8 cellular contexts compared by ENCODE assay signal in the genomic region with DNA sequence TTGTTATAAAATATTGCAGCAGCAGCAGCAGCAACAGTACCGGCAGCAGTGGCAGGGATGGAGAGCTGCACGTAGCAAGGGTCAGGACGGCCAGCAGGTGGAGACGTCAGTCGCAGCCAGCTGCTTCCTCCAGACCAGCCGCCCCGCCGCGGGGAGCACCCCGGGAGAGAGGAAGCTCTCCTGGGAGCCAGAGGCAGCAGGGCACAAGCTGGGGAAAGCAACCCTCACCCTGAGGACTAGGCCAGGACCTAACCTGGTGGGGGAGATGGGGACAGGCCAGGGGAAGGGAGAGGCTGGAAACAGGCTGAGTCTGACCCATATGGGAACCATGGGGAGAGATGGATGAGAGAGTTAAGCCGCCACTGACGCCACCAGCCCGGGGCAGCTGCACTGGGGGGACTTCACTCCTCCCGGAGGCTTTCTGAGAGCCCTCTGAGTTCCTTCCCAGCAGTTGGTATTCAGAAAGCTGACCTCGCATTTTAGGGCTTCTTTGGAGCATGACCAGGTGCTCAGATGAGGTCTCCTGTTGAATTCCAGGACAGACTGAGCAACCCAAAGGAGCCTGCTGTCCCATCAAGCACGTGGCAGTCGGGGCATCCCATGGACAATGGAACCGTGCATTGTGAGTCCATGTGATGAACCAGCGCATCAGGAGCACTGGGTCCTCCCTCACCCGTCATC. TPM values are rescaled to one million over a fixed set of nuclear protein-coding genes. Genes with fewer than 3 reads are reported as not detected.
A peak's percentile ranks its signal among the peaks of the same experiment; 100 is the strongest.
DNase-seq lines count a peak whose midpoint lies in the region; ATAC-seq and TF ChIP-seq lines count a peak whose summit lies in the region.

No MANE protein-coding gene starts in this region.

- no peaks in the 10 kb centered on the region for H3K79me2 ChIP-seq in KMS-11 (ENCODE audit: insufficient read depth, low read depth)
- H3K79me2 ChIP-seq in osteoblast (ENCODE audit: insufficient read depth, low read length): no peaks in the 10 kb centered on the region

- H3K9ac ChIP-seq in KMS-11: no peak overlapping the region

- no peaks in the 10 kb centered on the region for H3K36me3 Mint-ChIP-seq in activated T-helper 2 cell treated with anti-CD3 and anti-CD28 coated beads, Interferon-gamma antibody, Interleukin-2, Interleukin-4, amounts not matched to agents 10 μg/mL and 5 μg/mL and 100 μg/mL, durations not matched to agents 14 hours and 24 hours and 36 hours (ENCODE audit: low read depth)

- no peak for TF ChIP-seq POLR2A in suprapubic skin (IDR thresholded peaks at IDR 0.05)

- ATAC-seq in GM18498 (IDR thresholded peaks at IDR 0.05; ENCODE audit: unreplicated experiment) (peak; percentile 82), RWPE2 (ENCODE audit: low read depth) (peak; percentile 97)

- H3K4me3 Mint-ChIP-seq in activated T-helper 2 cell treated with anti-CD3 and anti-CD28 coated beads, Interferon-gamma antibody, Interleukin-2, Interleukin-4, amounts not matched to agents 10 μg/mL and 5 μg/mL and 100 μg/mL, durations not matched to agents 14 hours and 24 hours and 36 hours (ENCODE audit: low read depth): peak overlapping the region; percentile 19

- H3K4me3 ChIP-seq in KMS-11 (IDR thresholded peaks at IDR 0.05; ENCODE audit: insufficient read depth, low read depth, low read length) (no peak overlapping the region), RWPE2 (ENCODE audit: severe bottlenecking) (no peak overlapping the region), fibroblast of villous mesenchyme (ENCODE audit: low read depth, low read length) (no peak overlapping the region), osteoblast (ENCODE audit: insufficient read depth, low read length) (peak overlapping the region; percentile 20), suprapubic skin (no peak overlapping the region)

- no peak for TF ChIP-seq EP300 in suprapubic skin (IDR thresholded peaks at IDR 0.05)

- intact Hi-C loops in activated T-helper 2 cell treated with anti-CD3 and anti-CD28 coated beads, Interferon-gamma antibody, Interleukin-2, Interleukin-4, amounts not matched to agents 10 μg/mL and 5 μg/mL and 100 μg/mL, durations not matched to agents 14 hours and 24 hours and 36 hours (cut with micrococcal nuclease): loop anchor here (1.0 to 5.0 kb wide), 2 partner anchors 69 to 160 kb away; no protein-coding TSS in a partner anchor

- WGBS in suprapubic skin: 44% methylated on average over 10 of the region's 20 CpGs

- peaks cover 38% of the 10 kb centered on the region for H3K27me3 Mint-ChIP-seq in activated T-helper 2 cell treated with anti-CD3 and anti-CD28 coated beads, Interferon-gamma antibody, Interleukin-2, Interleukin-4, amounts not matched to agents 10 μg/mL and 5 μg/mL and 100 μg/mL, durations not matched to agents 14 hours and 24 hours and 36 hours (ENCODE audit: low read depth)

- no peak overlapping the region for H3K27ac ChIP-seq in 22Rv1
- no peak overlapping the region for H3K27ac ChIP-seq in KMS-11
- no peak overlapping the region for H3K27ac ChIP-seq in RWPE2 (ENCODE audit: poor library complexity, severe bottlenecking)
- no peak overlapping the region for H3K27ac ChIP-seq in osteoblast (ENCODE audit: low read depth, low read length)
- no peak overlapping the region for H3K27ac ChIP-seq in suprapubic skin

- peak; percentile 83 for DNase-seq in RWPE2 (ENCODE audit: low spot score)
- peak; percentile 47 for DNase-seq in activated T-helper 2 cell treated with anti-CD3 and anti-CD28 coated beads, Interferon-gamma antibody, Interleukin-2, Interleukin-4, amounts not matched to agents 10 μg/mL and 5 μg/mL and 100 μg/mL, durations not matched to agents 14 hours and 24 hours and 36 hours (ENCODE audit: low spot score)
- DNase-seq in fibroblast of villous mesenchyme (ENCODE audit: low read depth): peak; percentile 70
- DNase-seq in osteoblast (ENCODE audit: insufficient read length, low spot score, missing footprints): peak; percentile 96
- DNase-seq in suprapubic skin (ENCODE audit: low spot score in 2 of 2): peak in 1 of 2 donors; percentile 77

- H3K4me2 ChIP-seq in KMS-11 (peak overlapping the region; percentile 51), osteoblast (ENCODE audit: insufficient read depth, low read length) (peak overlapping the region; percentile 65)

- H3K9me3 Mint-ChIP-seq in activated T-helper 2 cell treated with anti-CD3 and anti-CD28 coated beads, Interferon-gamma antibody, Interleukin-2, Interleukin-4, amounts not matched to agents 10 μg/mL and 5 μg/mL and 100 μg/mL, durations not matched to agents 14 hours and 24 hours and 36 hours: no peaks in the 10 kb centered on the region

- H3K9me3 ChIP-seq in RWPE2 (ENCODE audit: severe bottlenecking): no peaks in the 10 kb centered on the region
- H3K9me3 ChIP-seq in osteoblast (ENCODE audit: low read depth, low read length): no peaks in the 10 kb centered on the region
- no peaks in the 10 kb centered on the region for H3K9me3 ChIP-seq in suprapubic skin

- no peaks in the 10 kb centered on the region for H3K36me3 ChIP-seq in KMS-11 (ENCODE audit: insufficient read depth)
- H3K36me3 ChIP-seq in RWPE2 (ENCODE audit: low read depth): no peaks in the 10 kb centered on the region
- H3K36me3 ChIP-seq in osteoblast (ENCODE audit: insufficient read depth, low read length): no peaks in the 10 kb centered on the region
- no peaks in the 10 kb centered on the region for H3K36me3 ChIP-seq in suprapubic skin

- peak overlapping the region; percentile 73; the same call in 1 of the 2 replicates for H2AFZ ChIP-seq in KMS-11 (ENCODE audit: low read depth)
- H2AFZ ChIP-seq in osteoblast (ENCODE audit: low read length): peak overlapping the region; percentile 76

- H3K4me1 ChIP-seq in KMS-11 (ENCODE audit: low read depth, poor library complexity, severe bottlenecking): no peaks in the 10 kb centered on the region
- no peaks in the 10 kb centered on the region for H3K4me1 ChIP-seq in RWPE2 (ENCODE audit: insufficient read depth, poor library complexity, severe bottlenecking)
- peaks cover 4% of the 10 kb centered on the region for H3K4me1 ChIP-seq in osteoblast (ENCODE audit: insufficient read depth, low read length)
- H3K4me1 ChIP-seq in suprapubic skin: peaks cover 3% of the 10 kb centered on the region

- peaks cover 5% of the 10 kb centered on the region for H3K4me1 Mint-ChIP-seq in activated T-helper 2 cell treated with anti-CD3 and anti-CD28 coated beads, Interferon-gamma antibody, Interleukin-2, Interleukin-4, amounts not matched to agents 10 μg/mL and 5 μg/mL and 100 μg/mL, durations not matched to agents 14 hours and 24 hours and 36 hours (ENCODE audit: low read depth)

- H4K20me1 ChIP-seq in KMS-11 (ENCODE audit: insufficient read depth) (no peaks in the 10 kb centered on the region), osteoblast (ENCODE audit: insufficient read depth, low read length) (no peaks in the 10 kb centered on the region)

- no peak overlapping the region for H3K27ac Mint-ChIP-seq in activated T-helper 2 cell treated with anti-CD3 and anti-CD28 coated beads, Interferon-gamma antibody, Interleukin-2, Interleukin-4, amounts not matched to agents 10 μg/mL and 5 μg/mL and 100 μg/mL, durations not matched to agents 14 hours and 24 hours and 36 hours

- H3K27me3 ChIP-seq in KMS-11 (ENCODE audit: insufficient read depth, low read depth) (no peaks in the 10 kb centered on the region), RWPE2 (ENCODE audit: insufficient read depth, poor library complexity, severe bottlenecking) (no peaks in the 10 kb centered on the region), osteoblast (ENCODE audit: insufficient read depth, low read length) (peaks cover 28% of the 10 kb centered on the region), suprapubic skin (peaks cover 19% of the 10 kb centered on the region)

- TF ChIP-seq CTCF in 22Rv1 (IDR thresholded peaks at IDR 0.05) (peak; percentile 93), KMS-11 (conservative IDR thresholded peaks at IDR 0.05; ENCODE audit: low read depth, low read length) (peak; percentile 54; the same call in 1 of the 2 replicates), RWPE2 (IDR thresholded peaks at IDR 0.05; ENCODE audit: poor library complexity, severe bottlenecking) (peak; percentile 95), fibroblast of villous mesenchyme (IDR thresholded peaks at IDR 0.05; ENCODE audit: insufficient read depth, low read depth, low read length) (peak; percentile 77), osteoblast (IDR thresholded peaks at IDR 0.05; ENCODE audit: extremely low read depth, low read depth, low read length) (peak; percentile 77), suprapubic skin (IDR thresholded peaks at IDR 0.05) (peak; percentile 41 to 81)

RNA-seq across cellular contexts. Expression of gene SPTB, which starts 56.3 kb away (rescaled TPM):
- total RNA-seq in activated T-helper 2 cell treated with anti-CD3 and anti-CD28 coated beads, Interferon-gamma antibody, Interleukin-2, Interleukin-4, amounts not matched to agents 10 μg/mL and 5 μg/mL and 100 μg/mL, durations not matched to agents 14 hours and 24 hours and 36 hours: 0.02 and 0.05 TPM in 2 replicates
- total RNA-seq in fibroblast of villous mesenchyme: under 0.01 TPM in 2 replicates
- under 0.01 TPM in 1 of 2 replicates, not detected in the other for total RNA-seq in osteoblast
- total RNA-seq in suprapubic skin: 1 to 10 TPM in 1 of 4 donors, under 1 TPM in 3; 0.44 to 2.4 (median 0.54) TPM
